In the genomic region with DNA sequence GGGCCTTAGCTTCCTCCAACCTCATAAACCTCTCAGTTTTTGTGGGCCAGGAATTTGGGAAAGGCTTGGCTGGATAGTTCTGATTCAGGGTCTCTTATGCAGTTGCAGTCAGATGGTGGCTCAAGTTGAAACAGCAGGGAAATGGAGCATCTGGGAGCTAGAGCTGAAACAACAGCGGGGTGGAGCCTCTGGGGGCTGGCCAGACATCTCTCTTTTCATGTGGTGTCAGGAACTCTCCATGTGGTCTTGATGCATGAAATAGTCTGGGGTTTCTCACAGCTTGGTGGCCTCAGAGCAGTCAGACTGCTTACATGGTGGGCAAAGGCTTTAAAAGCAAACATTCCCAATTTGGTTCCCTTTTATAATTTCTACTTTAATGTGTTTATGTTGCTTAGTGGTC, we compare ENCODE assay signal across 1 cellular context.
TF ChIP-seq lines count a peak whose summit lies in the region.

No MANE protein-coding gene starts in this region.

TF ChIP-seq in K562, 482 proteins besides CTCF, POLR2A, EP300 and RAD21:
- TF ChIP-seq, protein P1, sequence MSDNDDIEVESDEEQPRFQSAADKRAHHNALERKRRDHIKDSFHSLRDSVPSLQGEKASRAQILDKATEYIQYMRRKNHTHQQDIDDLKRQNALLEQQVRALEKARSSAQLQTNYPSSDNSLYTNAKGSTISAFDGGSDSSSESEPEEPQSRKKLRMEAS (CRISPR knock-in tag; IDR thresholded peaks at IDR 0.05): no peak
- TF ChIP-seq, protein P2, sequence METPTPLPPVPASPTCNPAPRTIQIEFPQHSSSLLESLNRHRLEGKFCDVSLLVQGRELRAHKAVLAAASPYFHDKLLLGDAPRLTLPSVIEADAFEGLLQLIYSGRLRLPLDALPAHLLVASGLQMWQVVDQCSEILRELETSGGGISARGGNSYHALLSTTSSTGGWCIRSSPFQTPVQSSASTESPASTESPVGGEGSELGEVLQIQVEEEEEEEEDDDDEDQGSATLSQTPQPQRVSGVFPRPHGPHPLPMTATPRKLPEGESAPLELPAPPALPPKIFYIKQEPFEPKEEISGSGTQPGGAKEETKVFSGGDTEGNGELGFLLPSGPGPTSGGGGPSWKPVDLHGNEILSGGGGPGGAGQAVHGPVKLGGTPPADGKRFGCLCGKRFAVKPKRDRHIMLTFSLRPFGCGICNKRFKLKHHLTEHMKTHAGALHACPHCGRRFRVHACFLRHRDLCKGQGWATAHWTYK (CRISPR knock-in tag; IDR thresholded peaks at IDR 0.05): no peak
- no peak for TF ChIP-seq ZNF212 (CRISPR knock-in tag; IDR thresholded peaks at IDR 0.05)
- TF ChIP-seq, protein P3, sequence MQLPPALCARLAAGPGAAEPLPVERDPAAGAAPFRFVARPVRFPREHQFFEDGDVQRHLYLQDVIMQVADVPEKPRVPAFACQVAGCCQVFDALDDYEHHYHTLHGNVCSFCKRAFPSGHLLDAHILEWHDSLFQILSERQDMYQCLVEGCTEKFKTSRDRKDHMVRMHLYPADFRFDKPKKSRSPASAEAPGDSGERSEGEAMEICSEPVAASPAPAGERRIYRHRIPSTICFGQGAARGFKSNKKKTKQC (CRISPR knock-in tag; IDR thresholded peaks at IDR 0.05): no peak
- TF ChIP-seq ZNF217 (CRISPR knock-in tag; IDR thresholded peaks at IDR 0.05): no peak
- TF ChIP-seq, protein P4, sequence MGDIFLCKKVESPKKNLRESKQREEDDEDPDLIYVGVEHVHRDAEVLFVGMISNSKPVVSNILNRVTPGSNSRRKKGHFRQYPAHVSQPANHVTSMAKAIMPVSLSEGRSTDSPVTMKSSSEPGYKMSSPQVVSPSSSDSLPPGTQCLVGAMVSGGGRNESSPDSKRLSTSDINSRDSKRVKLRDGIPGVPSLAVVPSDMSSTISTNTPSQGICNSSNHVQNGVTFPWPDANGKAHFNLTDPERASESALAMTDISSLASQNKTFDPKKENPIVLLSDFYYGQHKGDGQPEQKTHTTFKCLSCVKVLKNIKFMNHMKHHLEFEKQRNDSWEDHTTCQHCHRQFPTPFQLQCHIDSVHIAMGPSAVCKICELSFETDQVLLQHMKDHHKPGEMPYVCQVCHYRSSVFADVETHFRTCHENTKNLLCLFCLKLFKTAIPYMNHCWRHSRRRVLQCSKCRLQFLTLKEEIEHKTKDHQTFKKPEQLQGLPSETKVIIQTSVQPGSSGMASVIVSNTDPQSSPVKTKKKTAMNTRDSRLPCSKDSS (IDR thresholded peaks at IDR 0.05; ENCODE audit: low read depth, partially characterized antibody): no peak
- TF ChIP-seq, protein P5, sequence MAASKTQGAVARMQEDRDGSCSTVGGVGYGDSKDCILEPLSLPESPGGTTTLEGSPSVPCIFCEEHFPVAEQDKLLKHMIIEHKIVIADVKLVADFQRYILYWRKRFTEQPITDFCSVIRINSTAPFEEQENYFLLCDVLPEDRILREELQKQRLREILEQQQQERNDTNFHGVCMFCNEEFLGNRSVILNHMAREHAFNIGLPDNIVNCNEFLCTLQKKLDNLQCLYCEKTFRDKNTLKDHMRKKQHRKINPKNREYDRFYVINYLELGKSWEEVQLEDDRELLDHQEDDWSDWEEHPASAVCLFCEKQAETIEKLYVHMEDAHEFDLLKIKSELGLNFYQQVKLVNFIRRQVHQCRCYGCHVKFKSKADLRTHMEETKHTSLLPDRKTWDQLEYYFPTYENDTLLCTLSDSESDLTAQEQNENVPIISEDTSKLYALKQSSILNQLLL (CRISPR knock-in tag; IDR thresholded peaks at IDR 0.05; ENCODE audit: borderline replicate concordance): no peak
